In the genomic region with DNA sequence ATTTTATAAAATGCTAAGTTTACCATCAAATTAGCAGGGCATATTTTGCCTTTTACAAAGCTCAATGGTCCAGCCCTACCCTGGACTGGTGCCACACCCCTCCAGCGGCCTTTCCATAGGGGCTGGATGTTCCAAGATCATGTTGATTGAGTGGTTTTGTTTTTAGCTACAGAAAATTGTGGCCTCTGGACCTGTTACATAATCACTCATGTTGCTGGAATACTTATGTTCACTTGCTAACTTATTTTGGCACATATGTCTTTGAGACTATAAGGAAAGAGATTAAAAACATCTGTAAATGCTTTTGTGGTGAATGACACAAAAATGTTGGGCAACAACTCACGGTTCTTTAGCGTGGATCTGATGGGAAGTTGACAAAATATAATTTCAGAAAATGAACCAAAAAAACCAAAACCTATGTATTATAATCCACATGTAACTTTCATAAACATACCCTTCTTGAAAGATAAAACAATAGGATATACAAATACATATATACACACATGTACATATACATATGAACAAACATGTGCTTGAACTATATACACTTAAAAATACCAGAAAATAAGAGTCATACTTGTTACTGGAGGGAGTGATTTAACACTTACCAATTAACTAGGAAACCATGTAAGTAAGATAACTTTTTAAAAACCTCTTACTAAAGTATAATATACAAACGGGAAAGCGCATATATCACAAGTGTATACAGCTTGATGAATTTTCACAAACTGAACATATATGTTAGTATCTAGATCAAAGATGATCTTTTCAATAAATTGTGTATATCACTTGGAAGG, we compare ENCODE assay signal across 26 cellular contexts. TPM values are rescaled to one million over a fixed set of nuclear protein-coding genes. Genes with fewer than 3 reads are reported as not detected.
DNase-seq lines count a peak whose midpoint lies in the region; ATAC-seq and TF ChIP-seq lines count a peak whose summit lies in the region.
"Had no signal": no experiment of that assay in that cellular context is flagged by ENCODE, and none has a peak within 500 bp of the region (broad histone marks: within the 10 kb centered on the region; RNA-seq: fewer than 3 reads in every experiment).

No MANE protein-coding gene starts in this region.

- H3F3A ChIP-seq in neural progenitor cell (ENCODE audit: low read depth) = no peaks in the 10 kb centered on the region

- H3K9me3 Mint-ChIP-seq in neural progenitor cell = no peaks in the 10 kb centered on the region
- H3K9me3 Mint-ChIP-seq: activated B cell treated with CpG ODN at 0.5 μM for 24 hours; activated T-helper 1 cell treated with anti-CD3 and anti-CD28 coated beads, Interleukin-12 subunit alpha, Interleukin-12 subunit beta, Interleukin-2, Interleukin-4 antibody, amounts not matched to agents 30 ng/mL and 10 ng/mL and 1 ng/mL, durations not matched to agents 14 hours and 24 hours and 36 hours; neural crest cell had no signal

- no peak overlapping the region for H2BK120ac ChIP-seq in mesendoderm (ENCODE audit: low read depth, low read length)

- no peak overlapping the region for H2BK15ac ChIP-seq in mesendoderm (replicated peaks; ENCODE audit: low read depth)

- H3K36me3 Mint-ChIP-seq in neural progenitor cell = peaks cover 4% of the 10 kb centered on the region

- no peaks in the 10 kb centered on the region for H3K27me3 ChIP-seq in ACC112 (ENCODE audit: insufficient read depth, low read length)
- H3K27me3 ChIP-seq in neural progenitor cell = no peaks in the 10 kb centered on the region
- H3K27me3 ChIP-seq in mesendoderm (ENCODE audit: insufficient read depth, low read length, poor library complexity) = no peaks in the 10 kb centered on the region
- H3K27me3 ChIP-seq: transverse colon had no signal

- H3K79me2 ChIP-seq in ACC112 (ENCODE audit: control insufficient read depth, insufficient read depth, low read length, unreplicated experiment) (no peaks in the 10 kb centered on the region), neural progenitor cell (ENCODE audit: low read depth) (no peaks in the 10 kb centered on the region), mesendoderm (ENCODE audit: control insufficient read depth, insufficient read depth, low read length) (no peaks in the 10 kb centered on the region)

- H3K4ac ChIP-seq in mesendoderm (ENCODE audit: low read depth, low read length) = no peak overlapping the region

- H3K9ac ChIP-seq in neural progenitor cell = no peak overlapping the region
- no peak overlapping the region for H3K9ac ChIP-seq in mesendoderm (ENCODE audit: low read length)

- in situ Hi-C loops in astrocyte of the spinal cord (cut with HindIII; ENCODE audit: low sequenced_read_pairs) = no loop called here

- no peak overlapping the region for H3K4me3 Mint-ChIP-seq in neural progenitor cell
- H3K4me3 Mint-ChIP-seq: activated B cell treated with CpG ODN at 0.5 μM for 24 hours; activated T-helper 1 cell treated with anti-CD3 and anti-CD28 coated beads, Interleukin-12 subunit alpha, Interleukin-12 subunit beta, Interleukin-2, Interleukin-4 antibody, amounts not matched to agents 30 ng/mL and 10 ng/mL and 1 ng/mL, durations not matched to agents 14 hours and 24 hours and 36 hours; neural crest cell had no signal

- no peak overlapping the region for H4K8ac ChIP-seq in mesendoderm (ENCODE audit: low read depth, low read length)

- H3K4me1 Mint-ChIP-seq in neural progenitor cell = peaks cover 12% of the 10 kb centered on the region
- H3K4me1 Mint-ChIP-seq: activated B cell treated with CpG ODN at 0.5 μM for 24 hours, neural crest cell had no signal

- no peak overlapping the region for H3K27ac Mint-ChIP-seq in neural progenitor cell
- H3K27ac Mint-ChIP-seq: activated B cell treated with CpG ODN at 0.5 μM for 24 hours; activated T-helper 1 cell treated with anti-CD3 and anti-CD28 coated beads, Interleukin-12 subunit alpha, Interleukin-12 subunit beta, Interleukin-2, Interleukin-4 antibody, amounts not matched to agents 30 ng/mL and 10 ng/mL and 1 ng/mL, durations not matched to agents 14 hours and 24 hours and 36 hours had no signal

- no peak for TF ChIP-seq POLR2A in GM18505 (IDR thresholded peaks at IDR 0.05; ENCODE audit: borderline replicate concordance, extremely low read depth, insufficient read depth, insufficient read length)

- peak; percentile 88 for DNase-seq in HCEC 1CT
- DNase-seq in astrocyte of the spinal cord (ENCODE audit: low read depth, low spot score) = peak; percentile 38
- peak; percentile 72 for DNase-seq in left lobe of liver (ENCODE audit: low spot score)
- no peak for DNase-seq in neural progenitor cell (ENCODE audit: low spot score)
- DNase-seq in kidney glomerular epithelial cell (lab: John Stamatoyannopoulos, UW) = no peak
- no peak for DNase-seq in mesendoderm
- DNase-seq: activated B cell treated with CpG ODN at 0.5 μM for 24 hours; caudate nucleus; DMS79 treated with DMSO at 0.1 percent for 48 hours; effector CD4-positive, alpha-beta T cell; hippocampal formation; KG1; NCI-H1092; NCI-H2081 treated with DMSO at 0.1 percent for 48 hours; NCI-H526; SIG-M5; stimulated activated naive CD4-positive, alpha-beta T cell; transverse colon had no signal

- H2BK5ac ChIP-seq in mesendoderm (ENCODE audit: low read length) = no peak overlapping the region

- TF ChIP-seq CTCF in astrocyte of the spinal cord (IDR thresholded peaks at IDR 0.05; ENCODE audit: low read depth, low read length) = no peak
- TF ChIP-seq CTCF in neural progenitor cell (IDR thresholded peaks at IDR 0.05) = no peak

- H2AFZ ChIP-seq in ACC112 (ENCODE audit: low read length, unreplicated experiment) (no peak overlapping the region), neural progenitor cell (replicated peaks) (no peak overlapping the region)

- H3K27me3 Mint-ChIP-seq in neural progenitor cell (ENCODE audit: insufficient read depth, low read depth) = no peaks in the 10 kb centered on the region
- H3K27me3 Mint-ChIP-seq: activated B cell treated with CpG ODN at 0.5 μM for 24 hours had no signal

- H3K4me2 ChIP-seq in neural progenitor cell (no peak overlapping the region), mesendoderm (ENCODE audit: low read length) (no peak overlapping the region)

- no peaks in the 10 kb centered on the region for H3K79me1 ChIP-seq in mesendoderm (ENCODE audit: low read length)

- no CpG with 5 or more reads among the region's 5 CpGs for WGBS in mesendoderm (ENCODE audit: extremely low coverage, insufficient coverage, low lambda C conversion rate)

- no peak overlapping the region for H3K23ac ChIP-seq in mesendoderm (ENCODE audit: low read length)

- no peak overlapping the region for H2AK5ac ChIP-seq in mesendoderm (ENCODE audit: low read length)

- no peak overlapping the region for H3K18ac ChIP-seq in mesendoderm (ENCODE audit: low read length)

- H4K5ac ChIP-seq in mesendoderm (ENCODE audit: low read length) = no peak overlapping the region

- H3K27ac ChIP-seq in ACC112 (ENCODE audit: low read depth, low read length) (0 out of 2 replicates have a peak overlapping the region, but pooled peaks have one; percentile 3), neural progenitor cell (no peak overlapping the region), mesendoderm (ENCODE audit: low read depth, low read length) (no peak overlapping the region)
- H3K27ac ChIP-seq: transverse colon had no signal

- H3K56ac ChIP-seq in mesendoderm (ENCODE audit: low read length) = no peak overlapping the region

- no peaks in the 10 kb centered on the region for H3K9me3 ChIP-seq in neural progenitor cell (ENCODE audit: low read depth)
- H3K9me3 ChIP-seq: transverse colon had no signal

- H3K36me3 ChIP-seq in ACC112 (ENCODE audit: insufficient read depth, low read length) (no peaks in the 10 kb centered on the region), neural progenitor cell (no peaks in the 10 kb centered on the region), mesendoderm (ENCODE audit: control insufficient read depth, insufficient read depth, low read length) (no peaks in the 10 kb centered on the region)

- no peak overlapping the region for H3K4me3 ChIP-seq in ACC112 (ENCODE audit: low read depth, low read length)
- no peak overlapping the region for H3K4me3 ChIP-seq in astrocyte of the spinal cord (ENCODE audit: low read depth, low read length)
- no peak overlapping the region for H3K4me3 ChIP-seq in neural progenitor cell
- no peak overlapping the region for H3K4me3 ChIP-seq in mesendoderm (ENCODE audit: low read length)
- H3K4me3 ChIP-seq: transverse colon had no signal

- H3K4me1 ChIP-seq in ACC112 (ENCODE audit: control insufficient read depth, insufficient read depth, low read length, unreplicated experiment) (peaks cover 11% of the 10 kb centered on the region), neural progenitor cell (no peaks in the 10 kb centered on the region), mesendoderm (ENCODE audit: control insufficient read depth, low read depth, low read length) (no peaks in the 10 kb centered on the region)

- peak; percentile 68 for ATAC-seq in left lobe of liver
- ATAC-seq in GM18505 (IDR thresholded peaks at IDR 0.05; ENCODE audit: unreplicated experiment) = no peak
- ATAC-seq: esophagus mucosa had no signal

- no peaks in the 10 kb centered on the region for H4K20me1 ChIP-seq in neural progenitor cell (ENCODE audit: low read depth)

RNA-seq across cellular contexts. Expression of gene SLC15A1, which starts 46.6 kb away (rescaled TPM):
- total RNA-seq in left lobe of liver = 26.9 TPM
- not detected in 2 replicates for total RNA-seq in neural progenitor cell (ENCODE audit: low replicate concordance)
- polyA plus RNA-seq in mesendoderm (2013, experiment 1 of 2) = 0.34 TPM
- 0.39 TPM for polyA plus RNA-seq in mesendoderm (2013, experiment 2 of 2)
- total RNA-seq: A172; activated B cell treated with CpG ODN at 0.5 μM for 24 hours; activated CD8-positive, alpha-beta memory T cell treated with anti-CD3 and anti-CD28 coated beads for 36 hours; activated T-helper 1 cell treated with anti-CD3 and anti-CD28 coated beads, Interleukin-12 subunit alpha, Interleukin-12 subunit beta, Interleukin-2, Interleukin-4 antibody, amounts not matched to agents 30 ng/mL and 10 ng/mL and 1 ng/mL, durations not matched to agents 14 hours and 24 hours and 36 hours; neural crest cell; T-helper 2 cell treated with Interferon-gamma antibody and Interleukin-4, amounts not matched to agents 100 ng/mL and 5 ng/mL, for 36 hours had no signal

Comparison
In these comparisons a context has a peak if more than half of its experiments do, and no peak if none do; other contexts are left out.
1. DNase-seq: peak in HCEC 1CT (single experiment), astrocyte of the spinal cord (single experiment) and left lobe of liver (single experiment); none in neural progenitor cell (single experiment), kidney glomerular epithelial cell (single experiment) and mesendoderm (single experiment).
2. RNA of gene SLC15A1, which starts 46.6 kb away (total RNA-seq): 26.9 TPM in left lobe of liver (single experiment); not detected in neural progenitor cell; every median in the first group is over 10 times any median in the second.